In the genomic region with DNA sequence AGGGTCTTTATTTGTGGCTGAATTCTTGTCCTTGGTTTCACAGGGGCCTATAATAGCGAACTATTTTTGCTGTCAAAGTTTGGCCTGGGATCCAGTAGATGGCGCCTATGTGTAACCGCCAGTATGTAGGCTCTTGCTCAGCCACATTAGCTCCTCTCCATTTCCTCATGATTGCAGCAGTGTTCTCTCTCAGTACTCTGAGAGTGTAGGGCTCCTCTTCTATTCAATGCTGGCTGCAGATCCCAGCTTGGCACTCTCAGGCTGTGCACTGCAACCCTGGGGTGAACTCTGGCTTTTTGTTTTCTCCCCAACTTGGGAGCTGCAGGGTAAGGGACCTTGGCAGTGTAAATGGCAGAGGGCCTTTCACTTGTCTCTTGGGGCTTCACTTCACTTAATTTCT, we compare ENCODE assay signal across 9 cellular contexts.
A peak's percentile ranks its signal among the peaks of the same experiment; 100 is the strongest.
DNase-seq lines count a peak whose midpoint lies in the region; ATAC-seq and TF ChIP-seq lines count a peak whose summit lies in the region.
"Had no signal": no experiment of that assay in that cellular context is flagged by ENCODE, and none has a peak within 500 bp of the region (broad histone marks: within the 10 kb centered on the region; RNA-seq: fewer than 3 reads in every experiment).

No MANE protein-coding gene starts in this region.

- no peaks in the 10 kb centered on the region for H3K79me2 ChIP-seq in DOHH2 (ENCODE audit: control insufficient read depth, low read length)
- H3K79me2 ChIP-seq in OCI-LY1 (ENCODE audit: insufficient read depth, low read length), result no peaks in the 10 kb centered on the region

- H3K36me3 Mint-ChIP-seq in nephron progenitor cell (ENCODE audit: low read depth), result no peaks in the 10 kb centered on the region

- no peak overlapping the region for H2AFZ ChIP-seq in OCI-LY1 (ENCODE audit: low read length)

- H3K36me3 ChIP-seq in DOHH2 (ENCODE audit: control insufficient read depth, low read length) (no peaks in the 10 kb centered on the region), OCI-LY1 (ENCODE audit: insufficient read depth, low read length) (no peaks in the 10 kb centered on the region), colonic mucosa (no peaks in the 10 kb centered on the region)

- H3K27me3 Mint-ChIP-seq in nephron progenitor cell (ENCODE audit: low read depth, poor library complexity), result peaks cover 4% of the 10 kb centered on the region

- intact Hi-C loops in colonic mucosa (cut with DNase I), result no loop called here

- no peaks in the 10 kb centered on the region for H3K9me2 ChIP-seq in DOHH2 (replicated peaks; ENCODE audit: control insufficient read depth, low read length)
- no peaks in the 10 kb centered on the region for H3K9me2 ChIP-seq in OCI-LY1 (ENCODE audit: low read depth, low read length)

- no peaks in the 10 kb centered on the region for H3F3A ChIP-seq in DOHH2 (ENCODE audit: control insufficient read depth, insufficient read depth)
- H3F3A ChIP-seq in OCI-LY1 (ENCODE audit: insufficient read depth, low read length), result no peaks in the 10 kb centered on the region

- H3K4me3 Mint-ChIP-seq in nephron progenitor cell, result no peak overlapping the region

- peak; percentile 70 for ATAC-seq in GM19324 (IDR thresholded peaks at IDR 0.05; ENCODE audit: low FRiP score, unreplicated experiment)
- ATAC-seq in HG03342 (IDR thresholded peaks at IDR 0.05; ENCODE audit: unreplicated experiment), result peak; percentile 71

- H3K27ac Mint-ChIP-seq in nephron progenitor cell, result no peak overlapping the region

- H3K27me3 ChIP-seq in DOHH2 (ENCODE audit: control insufficient read depth, low read length), result no peaks in the 10 kb centered on the region
- no peaks in the 10 kb centered on the region for H3K27me3 ChIP-seq in OCI-LY1 (ENCODE audit: insufficient read depth, low read length)
- H3K27me3 ChIP-seq in colonic mucosa, result no peaks in the 10 kb centered on the region

- peaks cover 4% of the 10 kb centered on the region for H3K4me1 Mint-ChIP-seq in nephron progenitor cell

- H3K4me3 ChIP-seq in DOHH2 (ENCODE audit: low read length), result no peak overlapping the region
- H3K4me3 ChIP-seq in OCI-LY1 (ENCODE audit: low read depth, low read length, poor library complexity, severe bottlenecking), result no peak overlapping the region
- no peak overlapping the region for H3K4me3 ChIP-seq in colonic mucosa
- H3K4me3 ChIP-seq: skin epidermis had no signal

- H3K4me1 ChIP-seq in DOHH2 (ENCODE audit: control insufficient read depth, low read length), result no peaks in the 10 kb centered on the region
- no peaks in the 10 kb centered on the region for H3K4me1 ChIP-seq in OCI-LY1 (ENCODE audit: insufficient read depth, low read length, severe bottlenecking)
- no peaks in the 10 kb centered on the region for H3K4me1 ChIP-seq in colonic mucosa

- H3K4me2 ChIP-seq in DOHH2 (ENCODE audit: low read length), result no peak overlapping the region
- H3K4me2 ChIP-seq in OCI-LY1 (ENCODE audit: low read length), result no peak overlapping the region

- TF ChIP-seq CTCF in DOHH2 (IDR thresholded peaks at IDR 0.05; ENCODE audit: low read depth, low read length, poor library complexity, severe bottlenecking), result peak; percentile 79
- TF ChIP-seq CTCF in OCI-LY1 (IDR thresholded peaks at IDR 0.05; ENCODE audit: low read length), result peak; percentile 67
- no peak for TF ChIP-seq CTCF in colonic mucosa (IDR thresholded peaks at IDR 0.05)
- TF ChIP-seq CTCF in nephron progenitor cell (IDR thresholded peaks at IDR 0.05), result peak; percentile 27

- H4K20me1 ChIP-seq in DOHH2 (ENCODE audit: control insufficient read depth, insufficient read depth, low read depth, low read length), result no peaks in the 10 kb centered on the region
- no peaks in the 10 kb centered on the region for H4K20me1 ChIP-seq in OCI-LY1 (ENCODE audit: insufficient read depth, low read length)

- H3K9me3 ChIP-seq in DOHH2 (ENCODE audit: control insufficient read depth, insufficient read depth, low read length) (no peaks in the 10 kb centered on the region), OCI-LY1 (ENCODE audit: low read length) (no peaks in the 10 kb centered on the region), colonic mucosa (no peaks in the 10 kb centered on the region)

- no peak overlapping the region for H3K27ac ChIP-seq in DOHH2 (ENCODE audit: low read depth, low read length)
- no peak overlapping the region for H3K27ac ChIP-seq in OCI-LY1 (ENCODE audit: low read depth, low read length, poor library complexity, severe bottlenecking)
- no peak overlapping the region for H3K27ac ChIP-seq in colonic mucosa
- H3K27ac ChIP-seq: skin epidermis had no signal

- DNase-seq in colonic mucosa, result peak; percentile 22
- DNase-seq in nephron progenitor cell, result peak; percentile 11
- DNase-seq in NCI-H2107 (lab: John Stamatoyannopoulos, UW), result no peak
- no peak for DNase-seq in hippocampal formation (lab: John Stamatoyannopoulos, UW)

- H3K9ac ChIP-seq in OCI-LY1 (ENCODE audit: low read length) (no peak overlapping the region), colonic mucosa (ENCODE audit: low read depth in 2 of 2, low read length in 2 of 2) (no peak overlapping the region)

- H3K9me3 Mint-ChIP-seq in nephron progenitor cell, result peaks cover 27% of the 10 kb centered on the region

Comparison
In these comparisons a context has a peak if more than half of its experiments do, and no peak if none do; other contexts are left out.
1. DNase-seq: peak in colonic mucosa (single experiment) and nephron progenitor cell (single experiment); none in NCI-H2107 (single experiment) and hippocampal formation (0 of 2).